ENCODE assay signal across 1 cellular context in genomic region chr13:108682714-108683113, GRCh38.
TF ChIP-seq lines count a peak whose summit lies in the region.

No MANE protein-coding gene starts in this region.

TF ChIP-seq in K562, 482 proteins besides CTCF, POLR2A, EP300 and RAD21 (continued from another document and continues in another):
- TF ChIP-seq, protein P1, sequence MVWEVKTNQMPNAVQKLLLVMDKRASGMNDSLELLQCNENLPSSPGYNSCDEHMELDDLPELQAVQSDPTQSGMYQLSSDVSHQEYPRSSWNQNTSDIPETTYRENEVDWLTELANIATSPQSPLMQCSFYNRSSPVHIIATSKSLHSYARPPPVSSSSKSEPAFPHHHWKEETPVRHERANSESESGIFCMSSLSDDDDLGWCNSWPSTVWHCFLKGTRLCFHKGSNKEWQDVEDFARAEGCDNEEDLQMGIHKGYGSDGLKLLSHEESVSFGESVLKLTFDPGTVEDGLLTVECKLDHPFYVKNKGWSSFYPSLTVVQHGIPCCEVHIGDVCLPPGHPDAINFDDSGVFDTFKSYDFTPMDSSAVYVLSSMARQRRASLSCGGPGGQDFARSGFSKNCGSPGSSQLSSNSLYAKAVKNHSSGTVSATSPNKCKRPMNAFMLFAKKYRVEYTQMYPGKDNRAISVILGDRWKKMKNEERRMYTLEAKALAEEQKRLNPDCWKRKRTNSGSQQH (CRISPR knock-in tag; IDR thresholded peaks at IDR 0.05): no peak
- TF ChIP-seq ZBTB8A (IDR thresholded peaks at IDR 0.05; ENCODE audit: partially characterized antibody) (no peak), ZNF12 (CRISPR knock-in tag; IDR thresholded peaks at IDR 0.05) (no peak), PML (IDR thresholded peaks at IDR 0.05; ENCODE audit: low read length) (no peak), ZNF780A (CRISPR knock-in tag; IDR thresholded peaks at IDR 0.05) (no peak), CEBPB (tag; IDR thresholded peaks at IDR 0.05) (no peak), ZKSCAN8 (CRISPR knock-in tag; IDR thresholded peaks at IDR 0.05) (0 out of 2 replicates have a peak, but pooled peaks have one; percentile 33), ZNF165 (CRISPR knock-in tag; IDR thresholded peaks at IDR 0.05; ENCODE audit: borderline replicate concordance) (peak; percentile 97), ZNF280A (IDR thresholded peaks at IDR 0.05; ENCODE audit: low read depth, partially characterized antibody) (no peak), HLTF (IDR thresholded peaks at IDR 0.05) (no peak), TFAM (CRISPR knock-in tag; conservative IDR thresholded peaks at IDR 0.05) (no peak), ZNF311 (CRISPR knock-in tag; IDR thresholded peaks at IDR 0.05) (peak; percentile 98), IRF9 (tag; IDR thresholded peaks at IDR 0.05) (peak; percentile 66), NR3C1 (CRISPR knock-in tag; IDR thresholded peaks at IDR 0.05) (no peak), PRPF4 (IDR thresholded peaks at IDR 0.05; ENCODE audit: insufficient read depth, low read depth, low read length, poor library complexity, severe bottlenecking) (no peak), SMC3 (conservative IDR thresholded peaks at IDR 0.05; ENCODE audit: insufficient read depth, low read depth, low read length) (no peak), KLF16 (IDR thresholded peaks at IDR 0.05) (0 out of 2 replicates have a peak, but pooled peaks have one; percentile 23), ZNF41 (CRISPR knock-in tag; conservative IDR thresholded peaks at IDR 0.05) (peak; percentile 98), U2AF1 (optimal IDR thresholded peaks at IDR 0.05; ENCODE audit: low read depth, low read length) (no peak), ZBTB17 (CRISPR knock-in tag; IDR thresholded peaks at IDR 0.05) (peak; percentile 88), ZNF551 (CRISPR knock-in tag; IDR thresholded peaks at IDR 0.05) (no peak), NRF1 (conservative IDR thresholded peaks at IDR 0.05 in 1 of 2, IDR thresholded peaks at IDR 0.05 in 1 of 2) (no peak), ZNF24 (IDR thresholded peaks at IDR 0.05) (no peak), CBX1 (IDR thresholded peaks at IDR 0.05; ENCODE audit: low read depth) (no peak), CLOCK (CRISPR knock-in tag; IDR thresholded peaks at IDR 0.05; ENCODE audit: borderline replicate concordance) (0 out of 2 replicates have a peak, but pooled peaks have one; percentile 74), ZNF444 (CRISPR knock-in tag; IDR thresholded peaks at IDR 0.05) (peak; percentile 77), ZBTB12 (CRISPR knock-in tag; IDR thresholded peaks at IDR 0.05) (peak; percentile 78), PTRF (tag; IDR thresholded peaks at IDR 0.05) (no peak), MXI1 (IDR thresholded peaks at IDR 0.05; ENCODE audit: low read depth, low read length) (no peak), ILF3 (IDR thresholded peaks at IDR 0.05; ENCODE audit: borderline replicate concordance) (no peak), RCOR1 (IDR thresholded peaks at IDR 0.05; ENCODE audit: borderline replicate concordance in 1 of 2, low read depth in 2 of 2, low read length in 2 of 2) (no peak), ARID1B (IDR thresholded peaks at IDR 0.05) (peak; percentile 77), ZNF507 (tag; conservative IDR thresholded peaks at IDR 0.05) (no peak), HMGN3 (IDR thresholded peaks at IDR 0.05; ENCODE audit: borderline replicate concordance, extremely low read depth, insufficient read length, low read depth, low read length) (no peak), MAFF (IDR thresholded peaks at IDR 0.05; ENCODE audit: low read length) (no peak), BRD4 (IDR thresholded peaks at IDR 0.05) (no peak), YY1 (IDR thresholded peaks at IDR 0.05; ENCODE audit: borderline replicate concordance in 1 of 3, control insufficient read depth in 1 of 3, extremely low read depth in 1 of 3, insufficient read depth in 3 of 3, insufficient read length in 1 of 3, insufficient replicate concordance in 2 of 3, low read depth in 1 of 3, low read length in 2 of 3) (no peak), ZNF696 (CRISPR knock-in tag; conservative IDR thresholded peaks at IDR 0.05) (no peak)
- TF ChIP-seq, protein P2, sequence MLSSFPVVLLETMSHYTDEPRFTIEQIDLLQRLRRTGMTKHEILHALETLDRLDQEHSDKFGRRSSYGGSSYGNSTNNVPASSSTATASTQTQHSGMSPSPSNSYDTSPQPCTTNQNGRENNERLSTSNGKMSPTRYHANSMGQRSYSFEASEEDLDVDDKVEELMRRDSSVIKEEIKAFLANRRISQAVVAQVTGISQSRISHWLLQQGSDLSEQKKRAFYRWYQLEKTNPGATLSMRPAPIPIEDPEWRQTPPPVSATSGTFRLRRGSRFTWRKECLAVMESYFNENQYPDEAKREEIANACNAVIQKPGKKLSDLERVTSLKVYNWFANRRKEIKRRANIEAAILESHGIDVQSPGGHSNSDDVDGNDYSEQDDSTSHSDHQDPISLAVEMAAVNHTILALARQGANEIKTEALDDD (IDR thresholded peaks at IDR 0.05): no peak
- TF ChIP-seq, protein P3, sequence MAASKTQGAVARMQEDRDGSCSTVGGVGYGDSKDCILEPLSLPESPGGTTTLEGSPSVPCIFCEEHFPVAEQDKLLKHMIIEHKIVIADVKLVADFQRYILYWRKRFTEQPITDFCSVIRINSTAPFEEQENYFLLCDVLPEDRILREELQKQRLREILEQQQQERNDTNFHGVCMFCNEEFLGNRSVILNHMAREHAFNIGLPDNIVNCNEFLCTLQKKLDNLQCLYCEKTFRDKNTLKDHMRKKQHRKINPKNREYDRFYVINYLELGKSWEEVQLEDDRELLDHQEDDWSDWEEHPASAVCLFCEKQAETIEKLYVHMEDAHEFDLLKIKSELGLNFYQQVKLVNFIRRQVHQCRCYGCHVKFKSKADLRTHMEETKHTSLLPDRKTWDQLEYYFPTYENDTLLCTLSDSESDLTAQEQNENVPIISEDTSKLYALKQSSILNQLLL (CRISPR knock-in tag; IDR thresholded peaks at IDR 0.05; ENCODE audit: borderline replicate concordance): no peak
- TF ChIP-seq, protein P4, sequence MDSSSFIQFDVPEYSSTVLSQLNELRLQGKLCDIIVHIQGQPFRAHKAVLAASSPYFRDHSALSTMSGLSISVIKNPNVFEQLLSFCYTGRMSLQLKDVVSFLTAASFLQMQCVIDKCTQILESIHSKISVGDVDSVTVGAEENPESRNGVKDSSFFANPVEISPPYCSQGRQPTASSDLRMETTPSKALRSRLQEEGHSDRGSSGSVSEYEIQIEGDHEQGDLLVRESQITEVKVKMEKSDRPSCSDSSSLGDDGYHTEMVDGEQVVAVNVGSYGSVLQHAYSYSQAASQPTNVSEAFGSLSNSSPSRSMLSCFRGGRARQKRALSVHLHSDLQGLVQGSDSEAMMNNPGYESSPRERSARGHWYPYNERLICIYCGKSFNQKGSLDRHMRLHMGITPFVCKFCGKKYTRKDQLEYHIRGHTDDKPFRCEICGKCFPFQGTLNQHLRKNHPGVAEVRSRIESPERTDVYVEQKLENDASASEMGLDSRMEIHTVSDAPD (CRISPR knock-in tag; IDR thresholded peaks at IDR 0.05): no peak
